ENCODE assay signal across 1 cellular context in the genomic region with DNA sequence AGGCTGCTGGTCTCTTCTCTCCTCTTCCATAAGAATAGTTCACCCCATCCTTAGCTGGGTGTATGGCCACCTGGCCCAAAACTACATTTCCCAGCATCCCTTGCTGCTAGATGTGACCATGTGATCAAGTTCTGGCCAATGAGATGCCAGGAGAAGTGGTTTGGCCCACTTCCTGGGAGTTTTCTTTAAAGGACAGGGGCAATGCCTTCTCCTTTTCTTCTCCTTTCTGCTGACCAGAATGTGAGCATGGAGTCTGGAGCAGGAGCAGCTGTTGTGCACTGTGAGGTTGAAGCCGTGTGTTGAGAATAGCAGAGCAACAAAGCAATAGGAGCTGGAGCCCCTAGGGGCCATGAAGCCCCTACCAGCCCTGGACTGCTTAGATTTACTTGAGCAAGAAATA.
TF ChIP-seq lines count a peak whose summit lies in the region.

No MANE protein-coding gene starts in this region.

TF ChIP-seq in H1, 55 proteins besides CTCF, POLR2A, EP300 and RAD21 (continued from another document):
- TF ChIP-seq GABPA (IDR thresholded peaks at IDR 0.05; ENCODE audit: borderline replicate concordance, insufficient read depth, low read length) (no peak), BCL11A (IDR thresholded peaks at IDR 0.05; ENCODE audit: low read depth in 2 of 2, low read length in 2 of 2) (no peak)
- TF ChIP-seq, protein P1, sequence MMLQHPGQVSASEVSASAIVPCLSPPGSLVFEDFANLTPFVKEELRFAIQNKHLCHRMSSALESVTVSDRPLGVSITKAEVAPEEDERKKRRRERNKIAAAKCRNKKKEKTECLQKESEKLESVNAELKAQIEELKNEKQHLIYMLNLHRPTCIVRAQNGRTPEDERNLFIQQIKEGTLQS (IDR thresholded peaks at IDR 0.05; ENCODE audit: insufficient read depth, low read depth, low read length), result peak; percentile 88
